Comparison of ENCODE assay signal across 15 cellular contexts in genomic region chr1:115114308-115114707, GRCh38. TPM values are rescaled to one million over a fixed set of nuclear protein-coding genes. Genes with fewer than 3 reads are reported as not detected.
DNase-seq lines count a peak whose midpoint lies in the region; ATAC-seq and TF ChIP-seq lines count a peak whose summit lies in the region.
"Had no signal": no experiment of that assay in that cellular context is flagged by ENCODE, and none has a peak within 500 bp of the region (broad histone marks: within the 10 kb centered on the region; RNA-seq: fewer than 3 reads in every experiment).

No MANE protein-coding gene starts in this region.

- H3K4me1 ChIP-seq in SK-N-SH (ENCODE audit: control insufficient read depth in 1 of 2, insufficient read depth in 2 of 2, low read depth in 1 of 2, low read length in 1 of 2), result peaks cover 7 to 9% of the 10 kb centered on the region in 2 experiments; a peak in 1 of 4 replicates
- H3K4me1 ChIP-seq in Peyer's patch, result no peaks in the 10 kb centered on the region

- H3K9me2 ChIP-seq in SK-N-SH, result no peaks in the 10 kb centered on the region

- no peak overlapping the region for H3K9ac ChIP-seq in SK-N-SH

- TF ChIP-seq CTCF in SK-N-SH (IDR thresholded peaks at IDR 0.05) (no peak), Peyer's patch (IDR thresholded peaks at IDR 0.05) (no peak)

- 33% methylated on average over 3 of the region's 3 CpGs for WGBS in SK-N-SH (ENCODE audit: low lambda C conversion rate)

- H3K4me2 ChIP-seq in SK-N-SH, result peak overlapping the region; percentile 10; the same call in 1 of the 2 replicates
- H3K4me2 ChIP-seq: GM23338 had no signal

- ATAC-seq in left colon (peak; percentile 42), GM18858 (IDR thresholded peaks at IDR 0.05; ENCODE audit: unreplicated experiment) (no peak)
- ATAC-seq: activated T-cell treated with anti-CD3 and anti-CD28 coated beads, Interleukin-2, amount 50 U/mL, for 4 hours; GM23338; HepG2 had no signal

- H4K20me1 ChIP-seq in SK-N-SH (ENCODE audit: insufficient read depth), result no peaks in the 10 kb centered on the region

- intact Hi-C loops in left colon (cut with DNase I, micrococcal nuclease), result loop anchor here in 1 of 2 donors (10.0 kb wide), 1 partner anchor 140 kb away; no protein-coding TSS in a partner anchor

- no peaks in the 10 kb centered on the region for H3K9me3 ChIP-seq in SK-N-SH
- no peaks in the 10 kb centered on the region for H3K9me3 ChIP-seq in Peyer's patch
- H3K9me3 ChIP-seq: SJSA1 had no signal

- H3K27me3 ChIP-seq in SK-N-SH (ENCODE audit: insufficient read depth), result no peaks in the 10 kb centered on the region
- H3K27me3 ChIP-seq in Peyer's patch, result no peaks in the 10 kb centered on the region
- H3K27me3 ChIP-seq: SJSA1 had no signal

- H3K27ac ChIP-seq in SK-N-SH (ENCODE audit: low read depth in 2 of 2, low read length in 1 of 2) (peak overlapping the region in 1 of 2 experiments; percentile 16; a peak in 2 of 4 replicates), Peyer's patch (no peak overlapping the region)
- H3K27ac ChIP-seq: SJSA1 had no signal

- no peak for TF ChIP-seq EP300 in SK-N-SH (IDR thresholded peaks at IDR 0.05; ENCODE audit: borderline replicate concordance in 1 of 2, low read depth in 1 of 2, low read length in 1 of 2)

- H3K36me3 ChIP-seq in SK-N-SH (replicated peaks in 1 of 2; ENCODE audit: control insufficient read depth in 1 of 2, insufficient read depth in 2 of 2, low read length in 1 of 2), result no peaks in the 10 kb centered on the region
- no peaks in the 10 kb centered on the region for H3K36me3 ChIP-seq in Peyer's patch
- H3K36me3 ChIP-seq: SJSA1 had no signal

- no peaks in the 10 kb centered on the region for H3F3A ChIP-seq in SK-N-SH (replicated peaks; ENCODE audit: insufficient read depth)

- 0 out of 2 replicates have a peak, but pooled peaks have one; percentile 5 for TF ChIP-seq RAD21 in SK-N-SH (IDR thresholded peaks at IDR 0.05; ENCODE audit: low read length)

- H3K4me3 ChIP-seq in SK-N-SH (ENCODE audit: low read depth in 2 of 2, low read length in 1 of 2), result no peak overlapping the region
- no peak overlapping the region for H3K4me3 ChIP-seq in Peyer's patch
- H3K4me3 ChIP-seq: GM23338, SJSA1 had no signal

- DNase-seq in COR-L47 (lab: John Stamatoyannopoulos, UW) (peak; percentile 20), H4 (ENCODE audit: low spot score) (peak; percentile 19), SK-N-SH (peak; percentile 60), left colon (peak in 1 of 2 donors; percentile 20), hippocampal formation (lab: John Stamatoyannopoulos, UW) (no peak), Peyer's patch (no peak)
- DNase-seq in stimulated activated CD8-positive, alpha-beta memory T cell treated with anti-CD3 and anti-CD28 coated beads, Interleukin-4, amount 100 ng/mL, for 48 hours, result no peak
- DNase-seq: activated B cell treated with CpG ODN at 0.5 μM for 24 hours; activated T-cell treated with anti-CD3 and anti-CD28 coated beads, Interleukin-2, amount 50 U/mL, for 4 hours; C1 segment of cervical spinal cord; naive thymus-derived CD8-positive, alpha-beta T cell had no signal

- POLR2A ChIA-PET in SK-N-SH (lab: Yijun Ruan, JAX), result no interaction called here

- CTCF ChIA-PET in SK-N-SH (lab: Yijun Ruan, JAX), result interaction anchor here (0.8 to 4.3 kb wide), 13 partner anchors 9 to 767 kb away, joined by 3 to 53 read pairs (median 25); partner anchors contain the start of gene TSPAN2

- TF ChIP-seq POLR2A in Peyer's patch (IDR thresholded peaks at IDR 0.05), result no peak

- H2AFZ ChIP-seq in SK-N-SH (ENCODE audit: low read depth), result peak overlapping the region; percentile 50; the same call in 1 of the 2 replicates
- H2AFZ ChIP-seq: GM23338 had no signal

- no peaks in the 10 kb centered on the region for H3K79me2 ChIP-seq in SK-N-SH (ENCODE audit: insufficient read depth)

TF ChIP-seq in SK-N-SH, 30 proteins besides CTCF, POLR2A, EP300 and RAD21:
- TF ChIP-seq, protein P1, sequence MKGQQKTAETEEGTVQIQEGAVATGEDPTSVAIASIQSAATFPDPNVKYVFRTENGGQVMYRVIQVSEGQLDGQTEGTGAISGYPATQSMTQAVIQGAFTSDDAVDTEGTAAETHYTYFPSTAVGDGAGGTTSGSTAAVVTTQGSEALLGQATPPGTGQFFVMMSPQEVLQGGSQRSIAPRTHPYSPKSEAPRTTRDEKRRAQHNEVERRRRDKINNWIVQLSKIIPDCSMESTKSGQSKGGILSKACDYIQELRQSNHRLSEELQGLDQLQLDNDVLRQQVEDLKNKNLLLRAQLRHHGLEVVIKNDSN (IDR thresholded peaks at IDR 0.05; ENCODE audit: borderline replicate concordance, low read depth), result no peak
- TF ChIP-seq NFIC (IDR thresholded peaks at IDR 0.05; ENCODE audit: borderline replicate concordance), result peak; percentile 50; the same call in 1 of the 2 replicates
- TF ChIP-seq MXI1 (IDR thresholded peaks at IDR 0.05; ENCODE audit: low read depth, low read length), result no peak
- TF ChIP-seq TCF12 (IDR thresholded peaks at IDR 0.05), result peak; percentile 38; the same call in 1 of the 2 replicates
- TF ChIP-seq, protein P2, sequence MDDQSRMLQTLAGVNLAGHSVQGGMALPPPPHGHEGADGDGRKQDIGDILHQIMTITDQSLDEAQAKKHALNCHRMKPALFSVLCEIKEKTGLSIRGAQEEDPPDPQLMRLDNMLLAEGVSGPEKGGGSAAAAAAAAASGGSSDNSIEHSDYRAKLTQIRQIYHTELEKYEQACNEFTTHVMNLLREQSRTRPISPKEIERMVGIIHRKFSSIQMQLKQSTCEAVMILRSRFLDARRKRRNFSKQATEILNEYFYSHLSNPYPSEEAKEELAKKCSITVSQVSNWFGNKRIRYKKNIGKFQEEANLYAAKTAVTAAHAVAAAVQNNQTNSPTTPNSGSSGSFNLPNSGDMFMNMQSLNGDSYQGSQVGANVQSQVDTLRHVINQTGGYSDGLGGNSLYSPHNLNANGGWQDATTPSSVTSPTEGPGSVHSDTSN (IDR thresholded peaks at IDR 0.05), result no peak
- no peak for TF ChIP-seq SIN3A (IDR thresholded peaks at IDR 0.05; ENCODE audit: borderline replicate concordance, low read depth, low read length)

RNA-seq across cellular contexts. Expression of gene TSPAN2, which starts 25.0 kb away (rescaled TPM):
- 1.3 and 3.7 TPM in 2 replicates for total RNA-seq in H4 (2014; rRNA removed; shearing (Covaris generic))
- 0.21 and 0.23 TPM in 2 replicates for polyA plus RNA-seq in SK-N-SH (2012; rRNA removed)
- 0.28 and 0.50 TPM in 2 replicates for polyA plus RNA-seq in SK-N-SH (2012; cell fraction: cytosol; rRNA removed)
- polyA plus RNA-seq in SK-N-SH (2012; cell fraction: nucleus; rRNA removed), result 0.13 and 0.20 TPM in 2 replicates
- 10 to 100 TPM in 1 of 2 donors, 1 to 10 TPM in 1; 3.3 to 12.1 TPM for total RNA-seq in left colon
- 1 to 10 TPM; 1.8 to 3.3 (median 2.6) TPM for total RNA-seq in Peyer's patch
- total RNA-seq: HepG2 had no signal
- polyA plus RNA-seq: HepG2 had no signal

Comparison
In these comparisons a context has a peak if more than half of its experiments do, and no peak if none do; other contexts are left out.
1. DNase-seq: peak in COR-L47 (single experiment), H4 (single experiment) and SK-N-SH (single experiment); none in hippocampal formation (0 of 2), stimulated activated CD8-positive, alpha-beta memory T cell treated with anti-CD3 and anti-CD28 coated beads, Interleukin-4, amount 100 ng/mL, for 48 hours (single experiment) and Peyer's patch (0 of 3).